Comparison of ENCODE assay signal across 1 cellular context in the genomic region with DNA sequence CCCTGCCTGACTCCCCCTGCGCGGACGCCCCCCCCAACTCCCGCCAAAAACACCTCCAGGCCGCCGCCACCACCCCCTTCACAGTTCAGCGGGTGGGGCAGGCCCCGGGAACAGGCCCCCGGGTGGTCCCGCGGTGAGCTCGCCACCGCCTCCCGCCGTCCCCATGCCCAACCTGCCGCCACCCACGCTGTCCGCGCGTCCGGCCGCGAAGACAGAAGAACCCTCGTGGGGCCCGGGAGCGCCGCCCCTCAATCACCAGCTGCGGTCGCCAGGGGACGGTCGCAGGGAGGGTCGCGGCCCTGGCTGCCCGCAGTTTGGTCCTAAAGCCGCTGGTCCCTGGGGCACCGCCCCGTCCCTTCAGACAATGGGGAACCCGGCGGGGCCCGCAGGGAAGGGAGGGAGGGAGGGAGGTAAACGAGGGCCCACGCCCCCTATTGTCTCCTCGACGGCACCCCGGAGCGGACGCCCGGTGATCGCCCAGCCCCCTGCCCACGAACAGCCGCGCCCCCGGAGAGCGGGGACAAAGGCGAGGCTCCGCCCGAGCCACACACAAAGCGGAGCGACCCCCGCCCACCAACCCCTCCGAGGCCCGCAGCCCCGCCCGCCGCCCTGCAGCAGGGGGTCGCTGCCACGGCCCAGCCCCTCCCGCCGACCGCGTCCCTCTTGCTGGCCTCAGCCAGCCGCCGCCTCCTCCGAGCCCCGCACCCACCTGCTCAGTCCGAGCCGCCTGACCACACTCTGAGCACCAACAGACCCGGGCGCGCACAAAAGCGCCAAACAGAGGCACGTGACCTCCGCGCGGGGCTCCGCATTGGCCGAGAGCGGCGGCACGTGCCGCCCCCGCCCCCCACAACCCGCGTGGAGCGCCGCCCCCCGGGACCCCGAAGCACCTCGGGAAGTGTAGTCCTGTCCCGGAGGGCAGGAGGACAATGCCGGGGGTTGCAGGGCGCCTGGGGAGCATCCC.
TF ChIP-seq lines count a peak whose summit lies in the region.

A gene (minus strand): TSS at position 740 of the 964 bp plus-strand sequence. CDS start 1,743 bp downstream, outside the sequence.

TF ChIP-seq in GM12878, 131 proteins besides CTCF, POLR2A, EP300 and RAD21 (continued from another document and continues in another):
- TF ChIP-seq, protein P1, sequence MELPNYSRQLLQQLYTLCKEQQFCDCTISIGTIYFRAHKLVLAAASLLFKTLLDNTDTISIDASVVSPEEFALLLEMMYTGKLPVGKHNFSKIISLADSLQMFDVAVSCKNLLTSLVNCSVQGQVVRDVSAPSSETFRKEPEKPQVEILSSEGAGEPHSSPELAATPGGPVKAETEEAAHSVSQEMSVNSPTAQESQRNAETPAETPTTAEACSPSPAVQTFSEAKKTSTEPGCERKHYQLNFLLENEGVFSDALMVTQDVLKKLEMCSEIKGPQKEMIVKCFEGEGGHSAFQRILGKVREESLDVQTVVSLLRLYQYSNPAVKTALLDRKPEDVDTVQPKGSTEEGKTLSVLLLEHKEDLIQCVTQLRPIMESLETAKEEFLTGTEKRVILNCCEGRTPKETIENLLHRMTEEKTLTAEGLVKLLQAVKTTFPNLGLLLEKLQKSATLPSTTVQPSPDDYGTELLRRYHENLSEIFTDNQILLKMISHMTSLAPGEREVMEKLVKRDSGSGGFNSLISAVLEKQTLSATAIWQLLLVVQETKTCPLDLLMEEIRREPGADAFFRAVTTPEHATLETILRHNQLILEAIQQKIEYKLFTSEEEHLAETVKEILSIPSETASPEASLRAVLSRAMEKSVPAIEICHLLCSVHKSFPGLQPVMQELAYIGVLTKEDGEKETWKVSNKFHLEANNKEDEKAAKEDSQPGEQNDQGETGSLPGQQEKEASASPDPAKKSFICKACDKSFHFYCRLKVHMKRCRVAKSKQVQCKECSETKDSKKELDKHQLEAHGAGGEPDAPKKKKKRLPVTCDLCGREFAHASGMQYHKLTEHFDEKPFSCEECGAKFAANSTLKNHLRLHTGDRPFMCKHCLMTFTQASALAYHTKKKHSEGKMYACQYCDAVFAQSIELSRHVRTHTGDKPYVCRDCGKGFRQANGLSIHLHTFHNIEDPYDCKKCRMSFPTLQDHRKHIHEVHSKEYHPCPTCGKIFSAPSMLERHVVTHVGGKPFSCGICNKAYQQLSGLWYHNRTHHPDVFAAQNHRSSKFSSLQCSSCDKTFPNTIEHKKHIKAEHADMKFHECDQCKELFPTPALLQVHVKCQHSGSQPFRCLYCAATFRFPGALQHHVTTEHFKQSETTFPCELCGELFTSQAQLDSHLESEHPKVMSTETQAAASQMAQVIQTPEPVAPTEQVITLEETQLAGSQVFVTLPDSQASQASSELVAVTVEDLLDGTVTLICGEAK (IDR thresholded peaks at IDR 0.05; ENCODE audit: borderline replicate concordance) = no peak
- no peak for TF ChIP-seq FOXK2 (IDR thresholded peaks at IDR 0.05)
- 0 out of 2 replicates have a peak, but pooled peaks have one; percentile 9 for TF ChIP-seq ESRRA (IDR thresholded peaks at IDR 0.05; ENCODE audit: low read length)
- no peak for TF ChIP-seq SUPT20H (IDR thresholded peaks at IDR 0.05; ENCODE audit: borderline replicate concordance, control insufficient read depth, low read depth, low read length)
- TF ChIP-seq ZNF622 (IDR thresholded peaks at IDR 0.05) = no peak
- peak; percentile 67; the same call in 1 of the 2 replicates for TF ChIP-seq CREM (IDR thresholded peaks at IDR 0.05; ENCODE audit: low read depth)
- no peak for TF ChIP-seq ZNF384 (IDR thresholded peaks at IDR 0.05; ENCODE audit: borderline replicate concordance, low read depth, low read length)
- TF ChIP-seq, protein P2, sequence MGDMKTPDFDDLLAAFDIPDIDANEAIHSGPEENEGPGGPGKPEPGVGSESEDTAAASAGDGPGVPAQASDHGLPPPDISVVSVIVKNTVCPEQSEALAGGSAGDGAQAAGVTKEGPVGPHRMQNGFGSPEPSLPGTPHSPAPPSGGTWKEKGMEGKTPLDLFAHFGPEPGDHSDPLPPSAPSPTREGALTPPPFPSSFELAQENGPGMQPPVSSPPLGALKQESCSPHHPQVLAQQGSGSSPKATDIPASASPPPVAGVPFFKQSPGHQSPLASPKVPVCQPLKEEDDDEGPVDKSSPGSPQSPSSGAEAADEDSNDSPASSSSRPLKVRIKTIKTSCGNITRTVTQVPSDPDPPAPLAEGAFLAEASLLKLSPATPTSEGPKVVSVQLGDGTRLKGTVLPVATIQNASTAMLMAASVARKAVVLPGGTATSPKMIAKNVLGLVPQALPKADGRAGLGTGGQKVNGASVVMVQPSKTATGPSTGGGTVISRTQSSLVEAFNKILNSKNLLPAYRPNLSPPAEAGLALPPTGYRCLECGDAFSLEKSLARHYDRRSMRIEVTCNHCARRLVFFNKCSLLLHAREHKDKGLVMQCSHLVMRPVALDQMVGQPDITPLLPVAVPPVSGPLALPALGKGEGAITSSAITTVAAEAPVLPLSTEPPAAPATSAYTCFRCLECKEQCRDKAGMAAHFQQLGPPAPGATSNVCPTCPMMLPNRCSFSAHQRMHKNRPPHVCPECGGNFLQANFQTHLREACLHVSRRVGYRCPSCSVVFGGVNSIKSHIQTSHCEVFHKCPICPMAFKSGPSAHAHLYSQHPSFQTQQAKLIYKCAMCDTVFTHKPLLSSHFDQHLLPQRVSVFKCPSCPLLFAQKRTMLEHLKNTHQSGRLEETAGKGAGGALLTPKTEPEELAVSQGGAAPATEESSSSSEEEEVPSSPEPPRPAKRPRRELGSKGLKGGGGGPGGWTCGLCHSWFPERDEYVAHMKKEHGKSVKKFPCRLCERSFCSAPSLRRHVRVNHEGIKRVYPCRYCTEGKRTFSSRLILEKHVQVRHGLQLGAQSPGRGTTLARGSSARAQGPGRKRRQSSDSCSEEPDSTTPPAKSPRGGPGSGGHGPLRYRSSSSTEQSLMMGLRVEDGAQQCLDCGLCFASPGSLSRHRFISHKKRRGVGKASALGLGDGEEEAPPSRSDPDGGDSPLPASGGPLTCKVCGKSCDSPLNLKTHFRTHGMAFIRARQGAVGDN (IDR thresholded peaks at IDR 0.05) = 0 out of 2 replicates have a peak, but pooled peaks have one; percentile 18
- TF ChIP-seq, protein P3, sequence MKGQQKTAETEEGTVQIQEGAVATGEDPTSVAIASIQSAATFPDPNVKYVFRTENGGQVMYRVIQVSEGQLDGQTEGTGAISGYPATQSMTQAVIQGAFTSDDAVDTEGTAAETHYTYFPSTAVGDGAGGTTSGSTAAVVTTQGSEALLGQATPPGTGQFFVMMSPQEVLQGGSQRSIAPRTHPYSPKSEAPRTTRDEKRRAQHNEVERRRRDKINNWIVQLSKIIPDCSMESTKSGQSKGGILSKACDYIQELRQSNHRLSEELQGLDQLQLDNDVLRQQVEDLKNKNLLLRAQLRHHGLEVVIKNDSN (IDR thresholded peaks at IDR 0.05; ENCODE audit: borderline replicate concordance, extremely low read length, insufficient read depth, low read depth, low read length) = peak; percentile 98
- TF ChIP-seq, protein P4, sequence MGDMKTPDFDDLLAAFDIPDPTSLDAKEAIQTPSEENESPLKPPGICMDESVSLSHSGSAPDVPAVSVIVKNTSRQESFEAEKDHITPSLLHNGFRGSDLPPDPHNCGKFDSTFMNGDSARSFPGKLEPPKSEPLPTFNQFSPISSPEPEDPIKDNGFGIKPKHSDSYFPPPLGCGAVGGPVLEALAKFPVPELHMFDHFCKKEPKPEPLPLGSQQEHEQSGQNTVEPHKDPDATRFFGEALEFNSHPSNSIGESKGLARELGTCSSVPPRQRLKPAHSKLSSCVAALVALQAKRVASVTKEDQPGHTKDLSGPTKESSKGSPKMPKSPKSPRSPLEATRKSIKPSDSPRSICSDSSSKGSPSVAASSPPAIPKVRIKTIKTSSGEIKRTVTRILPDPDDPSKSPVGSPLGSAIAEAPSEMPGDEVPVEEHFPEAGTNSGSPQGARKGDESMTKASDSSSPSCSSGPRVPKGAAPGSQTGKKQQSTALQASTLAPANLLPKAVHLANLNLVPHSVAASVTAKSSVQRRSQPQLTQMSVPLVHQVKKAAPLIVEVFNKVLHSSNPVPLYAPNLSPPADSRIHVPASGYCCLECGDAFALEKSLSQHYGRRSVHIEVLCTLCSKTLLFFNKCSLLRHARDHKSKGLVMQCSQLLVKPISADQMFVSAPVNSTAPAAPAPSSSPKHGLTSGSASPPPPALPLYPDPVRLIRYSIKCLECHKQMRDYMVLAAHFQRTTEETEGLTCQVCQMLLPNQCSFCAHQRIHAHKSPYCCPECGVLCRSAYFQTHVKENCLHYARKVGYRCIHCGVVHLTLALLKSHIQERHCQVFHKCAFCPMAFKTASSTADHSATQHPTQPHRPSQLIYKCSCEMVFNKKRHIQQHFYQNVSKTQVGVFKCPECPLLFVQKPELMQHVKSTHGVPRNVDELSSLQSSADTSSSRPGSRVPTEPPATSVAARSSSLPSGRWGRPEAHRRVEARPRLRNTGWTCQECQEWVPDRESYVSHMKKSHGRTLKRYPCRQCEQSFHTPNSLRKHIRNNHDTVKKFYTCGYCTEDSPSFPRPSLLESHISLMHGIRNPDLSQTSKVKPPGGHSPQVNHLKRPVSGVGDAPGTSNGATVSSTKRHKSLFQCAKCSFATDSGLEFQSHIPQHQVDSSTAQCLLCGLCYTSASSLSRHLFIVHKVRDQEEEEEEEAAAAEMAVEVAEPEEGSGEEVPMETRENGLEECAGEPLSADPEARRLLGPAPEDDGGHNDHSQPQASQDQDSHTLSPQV (IDR thresholded peaks at IDR 0.05) = no peak
- TF ChIP-seq RBBP5 (conservative IDR thresholded peaks at IDR 0.05) = no peak
- peak; percentile 37 for TF ChIP-seq FOS (IDR thresholded peaks at IDR 0.05; ENCODE audit: borderline replicate concordance, extremely low read depth, insufficient read length)
- TF ChIP-seq RFX5 (IDR thresholded peaks at IDR 0.05; ENCODE audit: low read depth, low read length) = no peak
- TF ChIP-seq YY1 (IDR thresholded peaks at IDR 0.05; ENCODE audit: low read depth, low read length) = peak; percentile 78; the same call in 1 of the 2 replicates
- peak; percentile 49 for TF ChIP-seq MEF2B (IDR thresholded peaks at IDR 0.05; ENCODE audit: partially characterized antibody, poor library complexity, severe bottlenecking)
- TF ChIP-seq RB1 (IDR thresholded peaks at IDR 0.05; ENCODE audit: borderline replicate concordance) = no peak; the same call in 1 of the 2 replicates
- TF ChIP-seq TBL1XR1 (IDR thresholded peaks at IDR 0.05; ENCODE audit: low read depth, low read length) = peak; percentile 67; the same call in 1 of the 2 replicates
- TF ChIP-seq NRF1 (conservative IDR thresholded peaks at IDR 0.05; ENCODE audit: low read depth, low read length) = no peak
- TF ChIP-seq ATF7 (IDR thresholded peaks at IDR 0.05; ENCODE audit: low read depth) = no peak
- TF ChIP-seq LARP7 (IDR thresholded peaks at IDR 0.05) = no peak
- TF ChIP-seq ZNF207 (IDR thresholded peaks at IDR 0.05; ENCODE audit: borderline replicate concordance) = no peak
- TF ChIP-seq, protein P5, sequence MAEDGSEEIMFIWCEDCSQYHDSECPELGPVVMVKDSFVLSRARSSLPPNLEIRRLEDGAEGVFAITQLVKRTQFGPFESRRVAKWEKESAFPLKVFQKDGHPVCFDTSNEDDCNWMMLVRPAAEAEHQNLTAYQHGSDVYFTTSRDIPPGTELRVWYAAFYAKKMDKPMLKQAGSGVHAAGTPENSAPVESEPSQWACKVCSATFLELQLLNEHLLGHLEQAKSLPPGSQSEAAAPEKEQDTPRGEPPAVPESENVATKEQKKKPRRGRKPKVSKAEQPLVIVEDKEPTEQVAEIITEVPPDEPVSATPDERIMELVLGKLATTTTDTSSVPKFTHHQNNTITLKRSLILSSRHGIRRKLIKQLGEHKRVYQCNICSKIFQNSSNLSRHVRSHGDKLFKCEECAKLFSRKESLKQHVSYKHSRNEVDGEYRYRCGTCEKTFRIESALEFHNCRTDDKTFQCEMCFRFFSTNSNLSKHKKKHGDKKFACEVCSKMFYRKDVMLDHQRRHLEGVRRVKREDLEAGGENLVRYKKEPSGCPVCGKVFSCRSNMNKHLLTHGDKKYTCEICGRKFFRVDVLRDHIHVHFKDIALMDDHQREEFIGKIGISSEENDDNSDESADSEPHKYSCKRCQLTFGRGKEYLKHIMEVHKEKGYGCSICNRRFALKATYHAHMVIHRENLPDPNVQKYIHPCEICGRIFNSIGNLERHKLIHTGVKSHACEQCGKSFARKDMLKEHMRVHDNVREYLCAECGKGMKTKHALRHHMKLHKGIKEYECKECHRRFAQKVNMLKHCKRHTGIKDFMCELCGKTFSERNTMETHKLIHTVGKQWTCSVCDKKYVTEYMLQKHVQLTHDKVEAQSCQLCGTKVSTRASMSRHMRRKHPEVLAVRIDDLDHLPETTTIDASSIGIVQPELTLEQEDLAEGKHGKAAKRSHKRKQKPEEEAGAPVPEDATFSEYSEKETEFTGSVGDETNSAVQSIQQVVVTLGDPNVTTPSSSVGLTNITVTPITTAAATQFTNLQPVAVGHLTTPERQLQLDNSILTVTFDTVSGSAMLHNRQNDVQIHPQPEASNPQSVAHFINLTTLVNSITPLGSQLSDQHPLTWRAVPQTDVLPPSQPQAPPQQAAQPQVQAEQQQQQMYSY (CRISPR knock-in tag; IDR thresholded peaks at IDR 0.05) = no peak
- no peak for TF ChIP-seq SRF (IDR thresholded peaks at IDR 0.05; ENCODE audit: low read depth in 2 of 2, low read length in 2 of 2)
- no peak for TF ChIP-seq TCF7 (IDR thresholded peaks at IDR 0.05; ENCODE audit: borderline replicate concordance)
- peak; percentile 82 for TF ChIP-seq RUNX3 (IDR thresholded peaks at IDR 0.05; ENCODE audit: low read length)
- no peak for TF ChIP-seq ETV6 (conservative IDR thresholded peaks at IDR 0.05 in 1 of 2, IDR thresholded peaks at IDR 0.05 in 1 of 2; ENCODE audit: borderline replicate concordance in 1 of 2, low read depth in 1 of 2)
- peak; percentile 59; the same call in 1 of the 2 replicates for TF ChIP-seq TCF12 (IDR thresholded peaks at IDR 0.05; ENCODE audit: low read depth, low read length)
- no peak for TF ChIP-seq JUND (IDR thresholded peaks at IDR 0.05; ENCODE audit: low read depth, low read length)
- no peak for TF ChIP-seq STAT1 (conservative IDR thresholded peaks at IDR 0.05)
- no peak for TF ChIP-seq CBX5 (IDR thresholded peaks at IDR 0.05; ENCODE audit: low read depth)
- TF ChIP-seq, protein P6, sequence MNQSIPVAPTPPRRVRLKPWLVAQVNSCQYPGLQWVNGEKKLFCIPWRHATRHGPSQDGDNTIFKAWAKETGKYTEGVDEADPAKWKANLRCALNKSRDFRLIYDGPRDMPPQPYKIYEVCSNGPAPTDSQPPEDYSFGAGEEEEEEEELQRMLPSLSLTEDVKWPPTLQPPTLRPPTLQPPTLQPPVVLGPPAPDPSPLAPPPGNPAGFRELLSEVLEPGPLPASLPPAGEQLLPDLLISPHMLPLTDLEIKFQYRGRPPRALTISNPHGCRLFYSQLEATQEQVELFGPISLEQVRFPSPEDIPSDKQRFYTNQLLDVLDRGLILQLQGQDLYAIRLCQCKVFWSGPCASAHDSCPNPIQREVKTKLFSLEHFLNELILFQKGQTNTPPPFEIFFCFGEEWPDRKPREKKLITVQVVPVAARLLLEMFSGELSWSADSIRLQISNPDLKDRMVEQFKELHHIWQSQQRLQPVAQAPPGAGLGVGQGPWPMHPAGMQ (IDR thresholded peaks at IDR 0.05; ENCODE audit: borderline replicate concordance) = no peak
- no peak for TF ChIP-seq DPF2 (IDR thresholded peaks at IDR 0.05)
- peak; percentile 84; the same call in 2 of the 3 replicates for TF ChIP-seq POU2F2 (IDR thresholded peaks at IDR 0.05; ENCODE audit: borderline replicate concordance, low read depth, low read length)
- TF ChIP-seq IKZF1 (conservative IDR thresholded peaks at IDR 0.05) = peak; percentile 53
- TF ChIP-seq, protein P7, sequence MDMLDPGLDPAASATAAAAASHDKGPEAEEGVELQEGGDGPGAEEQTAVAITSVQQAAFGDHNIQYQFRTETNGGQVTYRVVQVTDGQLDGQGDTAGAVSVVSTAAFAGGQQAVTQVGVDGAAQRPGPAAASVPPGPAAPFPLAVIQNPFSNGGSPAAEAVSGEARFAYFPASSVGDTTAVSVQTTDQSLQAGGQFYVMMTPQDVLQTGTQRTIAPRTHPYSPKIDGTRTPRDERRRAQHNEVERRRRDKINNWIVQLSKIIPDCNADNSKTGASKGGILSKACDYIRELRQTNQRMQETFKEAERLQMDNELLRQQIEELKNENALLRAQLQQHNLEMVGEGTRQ (IDR thresholded peaks at IDR 0.05; ENCODE audit: borderline replicate concordance, low read depth, low read length) = peak; percentile 97
- TF ChIP-seq CBFB (IDR thresholded peaks at IDR 0.05; ENCODE audit: low read depth) = peak; percentile 53; the same call in 1 of the 2 replicates
